27 cellular contexts compared by ENCODE assay signal in the genomic region with DNA sequence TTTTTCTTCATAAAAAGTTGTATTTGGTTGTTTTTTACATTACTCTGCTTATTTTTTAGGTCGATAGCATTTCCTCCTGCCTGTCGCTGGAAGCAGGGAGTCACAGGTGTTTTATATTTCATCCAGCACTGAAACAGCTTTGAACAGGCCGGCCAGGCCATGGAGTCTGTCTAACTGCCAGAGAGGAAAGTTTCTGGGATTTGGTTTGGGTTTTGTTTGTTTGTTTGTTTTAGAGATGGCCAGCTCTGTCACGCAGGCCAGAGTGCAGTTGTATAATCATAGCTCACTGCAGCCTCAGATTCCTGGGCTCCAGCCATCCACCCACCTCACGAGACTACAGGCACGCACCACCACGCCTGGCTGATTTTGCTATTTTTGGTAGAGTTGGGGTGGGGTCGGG. TPM values are rescaled to one million over a fixed set of nuclear protein-coding genes. Genes with fewer than 3 reads are reported as not detected.
DNase-seq lines count a peak whose midpoint lies in the region; ATAC-seq and TF ChIP-seq lines count a peak whose summit lies in the region.
"Had no signal": no experiment of that assay in that cellular context is flagged by ENCODE, and none has a peak within 500 bp of the region (broad histone marks: within the 10 kb centered on the region; RNA-seq: fewer than 3 reads in every experiment).

No MANE protein-coding gene starts in this region.

- H3K27ac ChIP-seq in left ventricle myocardium inferior (replicated peaks), result no peak overlapping the region
- H3K27ac ChIP-seq: epithelial cell of prostate, heart left ventricle, thoracic aorta, uterus had no signal

- no peaks in the 10 kb centered on the region for H3K9me3 ChIP-seq in left ventricle myocardium inferior (replicated peaks)
- H3K9me3 ChIP-seq: heart left ventricle, mucosa of descending colon, thoracic aorta, uterus had no signal

- H3K27me3 Mint-ChIP-seq in progenitor cell of endocrine pancreas, result no peaks in the 10 kb centered on the region
- peaks cover 5 to 57% (median 25%) of the 10 kb centered on the region in 5 donors for H3K27me3 Mint-ChIP-seq in naive thymus-derived CD8-positive, alpha-beta T cell

- H3K4me1 Mint-ChIP-seq in progenitor cell of endocrine pancreas (ENCODE audit: low read depth), result peaks cover 2% of the 10 kb centered on the region
- H3K4me1 Mint-ChIP-seq in naive thymus-derived CD8-positive, alpha-beta T cell, result peaks cover 9 to 27% (median 18%) of the 10 kb centered on the region in 4 donors

- no peak for ATAC-seq in naive thymus-derived CD8-positive, alpha-beta T cell
- ATAC-seq: heart left ventricle; mucosa of descending colon; stimulated activated naive CD8-positive, alpha-beta T cell treated with anti-CD3 and anti-CD28 coated beads, Interleukin-15, Interleukin-2, amounts not matched to agents 100 U/mL and 50 U/mL, for 24 hours had no signal

- DNase-seq in AG10803 (ENCODE audit: low read depth) (peak; percentile 25), M059J (ENCODE audit: low read depth) (peak; percentile 29), fibroblast of gingiva (ENCODE audit: low read depth) (peak; percentile 58), progenitor cell of endocrine pancreas (ENCODE audit: low spot score, unreplicated experiment) (no peak), DMS79 (lab: John Stamatoyannopoulos, UW) (no peak), left ventricle myocardium inferior (no peak)
- DNase-seq in naive thymus-derived CD8-positive, alpha-beta T cell, result no peak
- DNase-seq in stimulated activated CD4-positive, alpha-beta T cell treated with anti-CD3 and anti-CD28 coated beads, Interleukin-4, amount 100 ng/mL, for 1 hour, result no peak
- DNase-seq: activated CD4-positive, alpha-beta T cell treated with anti-CD3 and anti-CD28 coated beads, Interleukin-2, amount 10 ng/mL, durations not matched to agents 7 days and 5 days; activated effector memory CD4-positive, alpha-beta T cell treated with anti-CD3 and anti-CD28 coated beads, Interleukin-2, amount 50 U/mL, for 16 hours; anterior cingulate cortex; C1 segment of cervical spinal cord; DMS53; effector CD8-positive, alpha-beta T cell; GF-D8; heart left ventricle; mucosa of descending colon; NCI-H446; NCI-H774; SIG-M5; small intestine; stimulated activated naive CD8-positive, alpha-beta T cell treated with anti-CD3 and anti-CD28 coated beads, Interleukin-15, Interleukin-2, amounts not matched to agents 100 U/mL and 50 U/mL, for 24 hours; uterus had no signal

- no peaks in the 10 kb centered on the region for H3K27me3 ChIP-seq in left ventricle myocardium inferior (ENCODE audit: low read depth)
- H3K27me3 ChIP-seq: heart left ventricle, uterus had no signal

- TF ChIP-seq CTCF in AG10803 (conservative IDR thresholded peaks at IDR 0.05; ENCODE audit: low read length), result no peak
- TF ChIP-seq CTCF in progenitor cell of endocrine pancreas (IDR thresholded peaks at IDR 0.05; ENCODE audit: unreplicated experiment), result no peak
- no peak for TF ChIP-seq CTCF in left ventricle myocardium inferior (IDR thresholded peaks at IDR 0.05; ENCODE audit: borderline replicate concordance)

- POLR2A ChIA-PET in naive thymus-derived CD8-positive, alpha-beta T cell (lab: Charles Lee), result no interaction called here

- H3K9me3 Mint-ChIP-seq in progenitor cell of endocrine pancreas (ENCODE audit: low read depth), result no peaks in the 10 kb centered on the region
- no peaks in the 10 kb centered on the region for H3K9me3 Mint-ChIP-seq in naive thymus-derived CD8-positive, alpha-beta T cell
- H3K9me3 Mint-ChIP-seq: activated CD4-positive, alpha-beta T cell treated with anti-CD3 and anti-CD28 coated beads, Interleukin-2, amount 10 ng/mL, durations not matched to agents 7 days and 5 days; nephron had no signal

- intact Hi-C loops in left ventricle myocardium inferior (cut with micrococcal nuclease), result no loop called here

- H3K4me3 Mint-ChIP-seq in progenitor cell of endocrine pancreas (ENCODE audit: low read depth), result no peak overlapping the region
- H3K4me3 Mint-ChIP-seq in naive thymus-derived CD8-positive, alpha-beta T cell, result peak overlapping the region in 1 of 10 donors; percentile 38
- H3K4me3 Mint-ChIP-seq: activated CD4-positive, alpha-beta T cell treated with anti-CD3 and anti-CD28 coated beads, Interleukin-2, amount 10 ng/mL, durations not matched to agents 7 days and 5 days; activated naive CD8-positive, alpha-beta T cell; nephron had no signal

- H3K4me3 ChIP-seq in AG10803 (ENCODE audit: low read length), result no peak overlapping the region
- H3K4me3 ChIP-seq in left ventricle myocardium inferior, result no peak overlapping the region
- H3K4me3 ChIP-seq: heart left ventricle, mucosa of descending colon, thoracic aorta, uterus had no signal

- no peaks in the 10 kb centered on the region for H3K4me1 ChIP-seq in left ventricle myocardium inferior
- H3K4me1 ChIP-seq: heart left ventricle, uterus had no signal

- H3K36me3 Mint-ChIP-seq in progenitor cell of endocrine pancreas (ENCODE audit: insufficient read depth), result peaks cover 21% of the 10 kb centered on the region
- peaks cover 0 to 2% (median 0%) of the 10 kb centered on the region in 3 donors for H3K36me3 Mint-ChIP-seq in naive thymus-derived CD8-positive, alpha-beta T cell

- H3K27ac Mint-ChIP-seq in progenitor cell of endocrine pancreas, result peak overlapping the region; percentile 29
- peak overlapping the region in 1 of 10 donors; percentile 38 for H3K27ac Mint-ChIP-seq in naive thymus-derived CD8-positive, alpha-beta T cell
- H3K27ac Mint-ChIP-seq: activated CD4-positive, alpha-beta T cell treated with anti-CD3 and anti-CD28 coated beads, Interleukin-2, amount 10 ng/mL, durations not matched to agents 7 days and 5 days; activated naive CD8-positive, alpha-beta T cell had no signal

- H3K36me3 ChIP-seq in left ventricle myocardium inferior, result no peaks in the 10 kb centered on the region
- H3K36me3 ChIP-seq: heart left ventricle, thoracic aorta, uterus had no signal

RNA-seq across cellular contexts. Expression of gene PROSER2, which starts 23.4 kb away (rescaled TPM):
- 2.1 and 4.7 TPM in 2 replicates for total RNA-seq in M059J (2014; rRNA removed; shearing (Covaris generic))
- total RNA-seq in progenitor cell of endocrine pancreas (18.8 and 19.0 TPM in 2 replicates), left ventricle myocardium inferior (0.52 TPM)
- total RNA-seq in naive thymus-derived CD8-positive, alpha-beta T cell, result under 1 TPM; 0.83 to 0.93 TPM
- under 1 TPM in 2 of 3 donors, not detected in 1; 0.31 to 0.39 TPM for polyA plus RNA-seq in naive thymus-derived CD8-positive, alpha-beta T cell

Comparison
In these comparisons a context has a peak if more than half of its experiments do, and no peak if none do; other contexts are left out.
1. DNase-seq: peak in AG10803 (single experiment), M059J (single experiment) and fibroblast of gingiva (single experiment); none in progenitor cell of endocrine pancreas (single experiment), DMS79 (single experiment), naive thymus-derived CD8-positive, alpha-beta T cell (0 of 10), left ventricle myocardium inferior (single experiment) and stimulated activated CD4-positive, alpha-beta T cell treated with anti-CD3 and anti-CD28 coated beads, Interleukin-4, amount 100 ng/mL, for 1 hour (single experiment).